ENCODE assay signal across 8 cellular contexts in genomic region chr7:129611246-129612111, GRCh38. TPM values are rescaled to one million over a fixed set of nuclear protein-coding genes. Genes with fewer than 3 reads are reported as not detected.
A peak's percentile ranks its signal among the peaks of the same experiment; 100 is the strongest.
DNase-seq lines count a peak whose midpoint lies in the region; ATAC-seq and TF ChIP-seq lines count a peak whose summit lies in the region.

NRF1 (plus strand) TSS chr7:129611720; CDS start chr7:129657352, 45,632 bp downstream.

- H3K4me1 ChIP-seq in KMS-11 (ENCODE audit: low read depth, poor library complexity, severe bottlenecking), result peaks cover 49% of the 10 kb centered on the region

- H2AFZ ChIP-seq in KMS-11 (ENCODE audit: low read depth), result peak within 1 kb of the TSS; percentile 83

- H3K27me3 Mint-ChIP-seq in activated T-helper 17 cell treated with anti-CD3 and anti-CD28 coated beads, Interleukin-2, amount 50 U/mL, for 72 hours, result no peaks in the 10 kb centered on the region
- no peaks in the 10 kb centered on the region for H3K27me3 Mint-ChIP-seq in natural killer cell treated with Interleukin-12 subunit alpha and Interleukin-12 subunit beta and Interleukin-15 and Interleukin-18, amount 100 ng/mL, for 72 hours

- no peaks in the 10 kb centered on the region for H4K20me1 ChIP-seq in KMS-11 (ENCODE audit: insufficient read depth)

- peak; percentile 69 for ATAC-seq in GM21619 (IDR thresholded peaks at IDR 0.05; ENCODE audit: unreplicated experiment)
- ATAC-seq in activated T-helper 17 cell treated with anti-CD3 and anti-CD28 coated beads, Interleukin-2, amount 50 U/mL, for 72 hours (replicated peaks), result peak; percentile 89
- peak; percentile 93 to 96 for ATAC-seq in natural killer cell treated with Interleukin-12 subunit alpha and Interleukin-12 subunit beta and Interleukin-15 and Interleukin-18, amount 100 ng/mL, for 72 hours

- H3K4me3 ChIP-seq in KMS-11 (IDR thresholded peaks at IDR 0.05; ENCODE audit: insufficient read depth, low read depth, low read length), result peak within 1 kb of the TSS; percentile 31

- DNase-seq in DMS79 treated with DMSO at 0.1 percent for 48 hours (lab: John Stamatoyannopoulos, UW) (peak; percentile 83), RPMI7951 (ENCODE audit: low read depth) (peak; percentile 88), fibroblast of peridontal ligament (ENCODE audit: extremely low read depth) (peak; percentile 85)
- DNase-seq in natural killer cell treated with Interleukin-12 subunit alpha and Interleukin-12 subunit beta and Interleukin-15 and Interleukin-18, amount 100 ng/mL, for 72 hours (ENCODE audit: low spot score), result peak; percentile 96
- peak; percentile 92 for DNase-seq in stimulated activated naive CD4-positive, alpha-beta T cell treated with Interleukin-2 at 50 U/mL for 16 hours (lab: John Stamatoyannopoulos, UW)

- no peak for TF ChIP-seq CTCF in KMS-11 (conservative IDR thresholded peaks at IDR 0.05; ENCODE audit: low read depth, low read length)

- H3K36me3 ChIP-seq in KMS-11 (ENCODE audit: insufficient read depth), result no peaks in the 10 kb centered on the region; the same call in 1 of the 2 replicates

- H3K27ac Mint-ChIP-seq in activated T-helper 17 cell treated with anti-CD3 and anti-CD28 coated beads, Interleukin-2, amount 50 U/mL, for 72 hours, result peak within 1 kb of the TSS; percentile 98
- H3K27ac Mint-ChIP-seq in natural killer cell treated with Interleukin-12 subunit alpha and Interleukin-12 subunit beta and Interleukin-15 and Interleukin-18, amount 100 ng/mL, for 72 hours, result peak within 1 kb of the TSS; percentile 97

- H3K4me3 Mint-ChIP-seq in activated T-helper 17 cell treated with anti-CD3 and anti-CD28 coated beads, Interleukin-2, amount 50 U/mL, for 72 hours, result peak within 1 kb of the TSS; percentile 93
- H3K4me3 Mint-ChIP-seq in natural killer cell treated with Interleukin-12 subunit alpha and Interleukin-12 subunit beta and Interleukin-15 and Interleukin-18, amount 100 ng/mL, for 72 hours, result peak within 1 kb of the TSS; percentile 99

- peaks cover 67% of the 10 kb centered on the region for H3K79me2 ChIP-seq in KMS-11 (ENCODE audit: insufficient read depth, low read depth)

- H3K4me2 ChIP-seq in KMS-11, result peak within 1 kb of the TSS; percentile 98

- H3K4me1 Mint-ChIP-seq in activated T-helper 17 cell treated with anti-CD3 and anti-CD28 coated beads, Interleukin-2, amount 50 U/mL, for 72 hours, result peaks cover 34% of the 10 kb centered on the region
- peaks cover 37 to 52% of the 10 kb centered on the region in 2 donors for H3K4me1 Mint-ChIP-seq in natural killer cell treated with Interleukin-12 subunit alpha and Interleukin-12 subunit beta and Interleukin-15 and Interleukin-18, amount 100 ng/mL, for 72 hours (ENCODE audit: low read depth in 2 of 2)

- peak within 1 kb of the TSS; percentile 87 for H3K27ac ChIP-seq in KMS-11

- no peaks in the 10 kb centered on the region for H3K9me3 Mint-ChIP-seq in activated T-helper 17 cell treated with anti-CD3 and anti-CD28 coated beads, Interleukin-2, amount 50 U/mL, for 72 hours
- H3K9me3 Mint-ChIP-seq in natural killer cell treated with Interleukin-12 subunit alpha and Interleukin-12 subunit beta and Interleukin-15 and Interleukin-18, amount 100 ng/mL, for 72 hours, result no peaks in the 10 kb centered on the region

- no peaks in the 10 kb centered on the region for H3K27me3 ChIP-seq in KMS-11 (ENCODE audit: insufficient read depth, low read depth)

- H3K9ac ChIP-seq in KMS-11, result peak within 1 kb of the TSS; percentile 96

- H3K36me3 Mint-ChIP-seq in activated T-helper 17 cell treated with anti-CD3 and anti-CD28 coated beads, Interleukin-2, amount 50 U/mL, for 72 hours (ENCODE audit: low read depth), result peaks cover 30% of the 10 kb centered on the region
- H3K36me3 Mint-ChIP-seq in natural killer cell treated with Interleukin-12 subunit alpha and Interleukin-12 subunit beta and Interleukin-15 and Interleukin-18, amount 100 ng/mL, for 72 hours, result peaks cover 13% of the 10 kb centered on the region

RNA-seq across cellular contexts. Expression of gene NRF1, which starts in this region (rescaled TPM):
- total RNA-seq in RPMI7951 (2014; rRNA removed; shearing (Covaris generic)), result 7.2 and 8.7 TPM in 2 replicates
- 10 to 100 TPM; 15.3 to 22.5 TPM for total RNA-seq in activated T-helper 17 cell treated with anti-CD3 and anti-CD28 coated beads, Interleukin-2, amount 50 U/mL, for 72 hours
- total RNA-seq in natural killer cell treated with Interleukin-12 subunit alpha and Interleukin-12 subunit beta and Interleukin-15 and Interleukin-18, amount 100 ng/mL, for 72 hours, result 10 to 100 TPM; 27.6 to 31.9 TPM

Comparison
In these comparisons a context has a peak if more than half of its experiments do, and no peak if none do; other contexts are left out.
1. Peak in every context shown above with its lines: DNase-seq, ATAC-seq, H3K4me3 ChIP-seq and H3K27ac ChIP-seq.